Comparison of ENCODE assay signal across 8 cellular contexts in the genomic region with DNA sequence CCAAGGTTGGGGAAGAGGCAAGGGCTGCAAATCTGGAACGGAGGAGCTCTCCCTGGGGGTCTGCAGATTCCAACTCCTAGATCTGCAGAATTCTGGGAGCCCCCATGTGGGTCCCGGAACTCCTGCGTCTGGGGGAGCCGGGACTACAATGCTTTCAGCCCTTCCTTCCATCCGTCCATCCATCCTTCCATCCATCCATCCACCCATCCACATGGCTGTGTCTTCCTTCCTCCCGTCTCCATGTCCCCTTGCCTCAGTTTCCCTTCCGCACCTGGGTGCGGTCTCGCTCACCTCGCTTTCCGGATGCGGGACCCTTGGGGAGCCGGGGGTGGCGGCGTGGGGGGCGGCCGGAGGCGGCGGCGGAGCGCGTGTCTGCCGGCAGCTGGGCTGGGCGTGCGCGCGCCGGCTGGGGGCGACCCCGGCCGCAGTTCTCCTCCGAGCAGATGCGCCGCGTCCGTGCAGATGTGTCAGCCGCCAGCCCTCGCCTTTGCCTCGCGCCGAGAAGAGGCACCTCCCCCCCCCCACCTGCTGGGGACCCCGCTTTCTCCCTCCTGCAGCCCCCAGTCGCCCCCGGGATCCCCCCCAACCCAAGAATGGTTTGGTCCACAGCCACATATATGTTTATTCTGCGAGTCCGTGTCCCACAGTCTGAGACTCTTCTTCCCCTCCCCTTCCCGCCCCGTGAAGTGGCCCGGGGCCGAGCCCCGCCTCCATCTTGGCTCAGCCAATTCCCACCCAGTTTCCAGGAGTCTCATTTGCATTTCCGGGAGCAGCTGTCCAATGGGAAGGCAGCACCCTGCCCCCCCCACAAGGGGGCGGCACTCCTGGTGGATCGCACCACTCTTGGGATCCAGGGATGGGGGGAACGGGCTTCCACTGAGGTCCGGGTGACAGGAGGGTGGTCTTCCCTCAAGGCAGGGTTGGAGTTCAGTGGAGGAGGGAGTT. TPM values are rescaled to one million over a fixed set of nuclear protein-coding genes. Genes with fewer than 3 reads are reported as not detected.
DNase-seq lines count a peak whose midpoint lies in the region; ATAC-seq and TF ChIP-seq lines count a peak whose summit lies in the region.

No MANE protein-coding gene starts in this region.

- DNase-seq in HUDEP-2 (lab: John Stamatoyannopoulos, UW; ENCODE audit: unreplicated experiment in 76 of 76) (peak in 71 of 76 experiments; percentile 48 to 94 (median 81)), OCI-LY7 (ENCODE audit: low spot score) (peak; percentile 76), astrocyte of the spinal cord (ENCODE audit: low read depth, low spot score) (peak; percentile 83), hippocampal formation (lab: John Stamatoyannopoulos, UW) (peak; percentile 93), retina (peak; percentile 95), NCI-H2107 (lab: John Stamatoyannopoulos, UW) (no peak)

- no peaks in the 10 kb centered on the region; the same call in 1 of the 2 replicates for H3K9me3 ChIP-seq in BLaER1
- H3K9me3 ChIP-seq in OCI-LY7 (ENCODE audit: low read length), result no peaks in the 10 kb centered on the region

- no peak overlapping the region for H3K9ac ChIP-seq in BLaER1

- intact Hi-C loops in OCI-LY7 (cut with micrococcal nuclease; ENCODE audit: unreplicated experiment), result no loop called here

- peak overlapping the region; percentile 62 for H3K4me3 ChIP-seq in BLaER1
- no peak overlapping the region for H3K4me3 ChIP-seq in OCI-LY7 (ENCODE audit: low read depth, low read length, poor library complexity, severe bottlenecking)
- no peak overlapping the region for H3K4me3 ChIP-seq in astrocyte of the spinal cord (ENCODE audit: low read depth, low read length)

- peaks cover 28% of the 10 kb centered on the region for H3K36me3 ChIP-seq in BLaER1
- H3K36me3 ChIP-seq in OCI-LY7 (ENCODE audit: insufficient read depth, low read length), result peaks cover 15% of the 10 kb centered on the region

- peaks cover 13% of the 10 kb centered on the region for H3K4me1 ChIP-seq in BLaER1
- peaks cover under 1% of the 10 kb centered on the region for H3K4me1 ChIP-seq in OCI-LY7 (ENCODE audit: insufficient read depth, low read length, poor library complexity, severe bottlenecking)

- no peak for TF ChIP-seq CTCF in OCI-LY7 (conservative IDR thresholded peaks at IDR 0.05; ENCODE audit: low read length)
- TF ChIP-seq CTCF in astrocyte of the spinal cord (IDR thresholded peaks at IDR 0.05; ENCODE audit: low read depth, low read length), result no peak

- H2AFZ ChIP-seq in OCI-LY7 (ENCODE audit: low read length), result no peak overlapping the region

- CTCF ChIA-PET in OCI-LY7 (lab: Charles Lee; ENCODE audit: unreplicated experiment), result no interaction called here

- H3K9me2 ChIP-seq in OCI-LY7 (ENCODE audit: insufficient read depth, low read length), result no peaks in the 10 kb centered on the region

- H3K27ac ChIP-seq in BLaER1 (no peak overlapping the region), OCI-LY7 (ENCODE audit: low read depth, low read length, poor library complexity, severe bottlenecking) (no peak overlapping the region)

- peaks cover 52% of the 10 kb centered on the region for H4K20me1 ChIP-seq in BLaER1
- H4K20me1 ChIP-seq in OCI-LY7 (ENCODE audit: insufficient read depth, low read length), result no peaks in the 10 kb centered on the region

- peak overlapping the region; percentile 89 for H3K4me2 ChIP-seq in BLaER1
- peak overlapping the region; percentile 26; the same call in 1 of the 2 replicates for H3K4me2 ChIP-seq in OCI-LY7 (ENCODE audit: low read length)

- no peaks in the 10 kb centered on the region for H3K79me2 ChIP-seq in OCI-LY7 (ENCODE audit: insufficient read depth, low read depth, low read length)

- POLR2A ChIA-PET in OCI-LY7 (lab: Charles Lee), result no interaction called here

- peaks cover 55% of the 10 kb centered on the region for H3K27me3 ChIP-seq in BLaER1

- no TSS peak for BruUV-seq in OCI-LY7 (replicated peaks; lab: Mats Ljungman, UMichigan)

- no peak for ATAC-seq in GM18909 (IDR thresholded peaks at IDR 0.05; ENCODE audit: poor library complexity, unreplicated experiment)

- in situ Hi-C loops in astrocyte of the spinal cord (cut with HindIII; ENCODE audit: low sequenced_read_pairs), result no loop called here

RNA-seq across cellular contexts. Expression of a gene that starts 8.8 kb away (rescaled TPM):
- total RNA-seq in OCI-LY7 (2014; rRNA removed; shearing (Covaris generic)), result 89.5 and 115 TPM in 2 replicates
- total RNA-seq in OCI-LY7 (2022), result 37.0 and 37.7 TPM in 2 replicates

RNA-seq across cellular contexts. Expression of a gene that starts 9.6 kb away (rescaled TPM):
- total RNA-seq in OCI-LY7 (2014; rRNA removed; shearing (Covaris generic)), result not detected in 2 replicates
- not detected in 2 replicates for total RNA-seq in OCI-LY7 (2022)

RNA-seq across cellular contexts. Expression of a gene that starts 11.9 kb away (rescaled TPM):
- total RNA-seq in OCI-LY7 (2014; rRNA removed; shearing (Covaris generic)), result not detected in 2 replicates
- total RNA-seq in OCI-LY7 (2022), result not detected in 2 replicates

RNA-seq across cellular contexts. Expression of a gene that starts 23.8 kb away (rescaled TPM):
- total RNA-seq in OCI-LY7 (2014; rRNA removed; shearing (Covaris generic)), result 1.8 and 5.2 TPM in 2 replicates
- total RNA-seq in OCI-LY7 (2022), result 8.6 and 10.6 TPM in 2 replicates

RNA-seq across cellular contexts. Expression of a gene that starts 32.3 kb away (rescaled TPM):
- total RNA-seq in OCI-LY7 (2014; rRNA removed; shearing (Covaris generic)), result 29.1 and 33.2 TPM in 2 replicates
- total RNA-seq in OCI-LY7 (2022), result 24.2 and 28.3 TPM in 2 replicates
